In the genomic region with DNA sequence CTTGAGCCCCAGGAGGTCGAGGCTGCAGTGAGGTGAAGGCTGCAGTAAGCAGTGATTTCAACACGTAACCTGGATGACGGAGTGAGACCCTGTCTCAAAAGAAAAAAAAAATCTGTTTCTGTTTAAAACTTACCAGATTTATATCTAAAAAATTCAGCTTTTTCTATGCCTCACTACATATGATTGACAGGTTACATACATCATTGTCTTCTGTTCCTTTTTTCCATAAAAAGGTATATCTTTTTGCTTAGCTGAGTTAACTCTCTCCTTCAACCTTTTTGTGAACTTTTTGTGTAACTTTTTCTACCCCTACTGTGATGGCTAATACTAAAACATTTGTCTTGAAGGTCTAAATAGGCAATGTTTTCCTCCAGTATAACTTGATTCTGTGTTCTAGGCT, we compare ENCODE assay signal across 27 cellular contexts.
"Had no signal": no experiment of that assay in that cellular context is flagged by ENCODE, and none has a peak within 500 bp of the region (broad histone marks: within the 10 kb centered on the region; RNA-seq: fewer than 3 reads in every experiment).

No MANE protein-coding gene starts in this region.

- H3K36me3 ChIP-seq: stomach, suprapubic skin, thoracic aorta, thyroid gland, tibial artery, tibial nerve, transverse colon, upper lobe of left lung, upper lobe of right lung, uterus, vagina had no signal

- ATAC-seq: stimulated activated effector memory CD8-positive, alpha-beta T cell treated with anti-CD3 and anti-CD28 coated beads, Interleukin-12 subunit alpha, Interleukin-12 subunit beta, amount 100 ng/mL, for 72 hours; stimulated activated memory B cell treated with anti-CD40 and anti-IgM and Interleukin-4, amounts not matched to agents 10 μg/mL and 1 μg/mL and 100 μg/mL, for 72 hours; stimulated activated naive B cell treated with anti-CD40 and anti-IgM and Interleukin-4, amounts not matched to agents 10 μg/mL and 1 μg/mL and 100 μg/mL, for 72 hours; stimulated activated naive CD8-positive, alpha-beta T cell treated with anti-CD3 and anti-CD28 coated beads, Interleukin-15, amount 100 ng/mL, for 72 hours; stimulated activated naive CD8-positive, alpha-beta T cell treated with anti-CD3 and anti-CD28 coated beads, Interleukin-15, Interleukin-2, amounts not matched to agents 100 U/mL and 50 U/mL, for 24 hours; upper lobe of right lung had no signal

- H3K4me1 ChIP-seq: suprapubic skin, testis, thyroid gland, tibial artery, tibial nerve, transverse colon, upper lobe of left lung, upper lobe of right lung, uterus, vagina had no signal

- DNase-seq: stimulated activated CD4-positive, alpha-beta T cell treated with anti-CD3 and anti-CD28 coated beads, Interleukin-2, amount 100 ng/mL, for 48 hours; stimulated activated CD4-positive, alpha-beta T cell treated with anti-CD3 and anti-CD28 coated beads, Interleukin-4, amount 100 ng/mL, for 1 hour; stimulated activated CD4-positive, alpha-beta T cell treated with anti-CD3 and anti-CD28 coated beads, Interleukin-4, amount 100 ng/mL, for 24 hours; stimulated activated CD4-positive, alpha-beta T cell treated with anti-CD3 and anti-CD28 coated beads, Interleukin-4, amount 100 ng/mL, for 4 hours; stimulated activated CD8-positive, alpha-beta memory T cell treated with anti-CD3 and anti-CD28 coated beads, Interleukin-4, amount 100 ng/mL, for 48 hours; stimulated activated naive B cell treated with anti-CD40 and anti-IgM and Interleukin-4, amounts not matched to agents 10 μg/mL and 1 μg/mL and 100 μg/mL, for 72 hours; stimulated activated naive CD4-positive, alpha-beta T cell; stimulated activated naive CD4-positive, alpha-beta T cell treated with Interleukin-2 at 50 U/mL for 16 hours; stimulated activated naive CD8-positive, alpha-beta T cell treated with anti-CD3 and anti-CD28 coated beads, Interleukin-15, amount 100 ng/mL, for 72 hours; stimulated activated naive CD8-positive, alpha-beta T cell treated with anti-CD3 and anti-CD28 coated beads, Interleukin-15, Interleukin-2, amounts not matched to agents 100 U/mL and 50 U/mL, for 24 hours; stomach; substantia nigra; testis; thyroid gland; tibial artery; transverse colon; trophoblast cell; upper lobe of left lung; upper lobe of right lung; uterus had no signal

- H3K9me3 ChIP-seq: stomach, suprapubic skin, testis, thoracic aorta, thyroid gland, tibial artery, tibial nerve, transverse colon, upper lobe of left lung, upper lobe of right lung, uterus, vagina had no signal

- H3K27me3 ChIP-seq: stomach, suprapubic skin, testis, thyroid gland, tibial artery, tibial nerve, transverse colon, upper lobe of left lung, upper lobe of right lung, uterus, vagina had no signal

- H3K27ac ChIP-seq: stomach, suprapubic skin, testis, thoracic aorta, thyroid gland, tibial artery, tibial nerve, transverse colon, upper lobe of left lung, upper lobe of right lung, uterus, vagina had no signal

- H3K4me3 ChIP-seq: stomach, suprapubic skin, testis, thoracic aorta, thyroid gland, tibial artery, tibial nerve, transverse colon, upper lobe of left lung, upper lobe of right lung, uterus, vagina had no signal

- FAIRE-seq: urothelium cell line had no signal
